In genomic region chr1:11735531-11735853, GRCh38 we compare ENCODE assay signal across 1 cellular context.
A peak's percentile ranks its signal among the peaks of the same experiment; 100 is the strongest.
TF ChIP-seq lines count a peak whose summit lies in the region.

No MANE protein-coding gene starts in this region.

TF ChIP-seq in K562, 482 proteins besides CTCF, POLR2A, EP300 and RAD21:
- TF ChIP-seq HDGF (IDR thresholded peaks at IDR 0.05), result 0 out of 2 replicates have a peak, but pooled peaks have one; percentile 60
- no peak for TF ChIP-seq SMAD3 (CRISPR knock-in tag; conservative IDR thresholded peaks at IDR 0.05)
- TF ChIP-seq MAFF (IDR thresholded peaks at IDR 0.05; ENCODE audit: low read length), result 0 out of 2 replicates have a peak, but pooled peaks have one; percentile 3
- no peak for TF ChIP-seq TOE1 (IDR thresholded peaks at IDR 0.05; ENCODE audit: borderline replicate concordance)
- TF ChIP-seq TOE1 (CRISPR knock-in tag; IDR thresholded peaks at IDR 0.05; ENCODE audit: borderline replicate concordance, low read depth), result peak; percentile 73; the same call in 1 of the 2 replicates
- TF ChIP-seq ZNF778 (CRISPR knock-in tag; IDR thresholded peaks at IDR 0.05), result no peak
- 0 out of 2 replicates have a peak, but pooled peaks have one; percentile 19 for TF ChIP-seq ZBTB1 (CRISPR knock-in tag; IDR thresholded peaks at IDR 0.05; ENCODE audit: borderline replicate concordance, low read depth)
- TF ChIP-seq FOXP1 (CRISPR knock-in tag; IDR thresholded peaks at IDR 0.05), result 0 out of 2 replicates have a peak, but pooled peaks have one; percentile 15
- TF ChIP-seq ZNF316 (IDR thresholded peaks at IDR 0.05), result peak; percentile 89
- TF ChIP-seq PREB (CRISPR knock-in tag; IDR thresholded peaks at IDR 0.05), result 0 out of 2 replicates have a peak, but pooled peaks have one; percentile 23
- TF ChIP-seq SRSF7 (optimal IDR thresholded peaks at IDR 0.05; ENCODE audit: low read depth, low read length), result no peak
- TF ChIP-seq HEY1 (CRISPR knock-in tag; IDR thresholded peaks at IDR 0.05; ENCODE audit: borderline replicate concordance), result no peak
